Comparison of ENCODE assay signal across 27 cellular contexts in the genomic region with DNA sequence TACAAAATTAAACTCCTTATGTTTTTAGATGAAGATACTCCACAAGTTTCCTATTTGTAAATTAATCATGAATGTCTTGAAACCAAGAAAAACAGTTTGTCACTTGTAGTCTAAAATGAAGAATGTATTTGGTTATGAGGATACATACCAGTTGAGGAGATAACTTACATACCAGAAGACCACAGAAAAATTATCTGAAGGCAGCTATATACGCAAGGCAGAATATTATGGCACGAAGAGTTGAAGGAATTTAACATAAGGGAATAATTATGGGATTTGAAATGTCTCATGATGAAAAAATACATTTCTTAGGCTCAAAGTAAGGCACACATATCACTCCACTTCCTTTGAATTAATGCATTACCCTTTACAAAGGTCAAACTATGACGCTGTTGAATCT.
DNase-seq lines count a peak whose midpoint lies in the region; ATAC-seq and TF ChIP-seq lines count a peak whose summit lies in the region.
"Had no signal": no experiment of that assay in that cellular context is flagged by ENCODE, and none has a peak within 500 bp of the region (broad histone marks: within the 10 kb centered on the region; RNA-seq: fewer than 3 reads in every experiment).

No MANE protein-coding gene starts in this region.

- DNase-seq in AG20443 (ENCODE audit: low spot score), result peak; percentile 28
- peak; percentile 54 for DNase-seq in LHCN-M2 (ENCODE audit: low read depth)
- peak; percentile 61 to 75 for DNase-seq in cardiac fibroblast (ENCODE audit: low read depth in 2 of 2)
- peak; percentile 72 for DNase-seq in iris pigment epithelial cell (ENCODE audit: low read depth)
- DNase-seq in activated CD4-positive, CD25-positive, alpha-beta regulatory T cell treated with anti-CD3 and anti-CD28 coated beads, Interleukin-2, amount 50 U/mL, for 72 hours, result no peak
- DNase-seq: activated CD4-positive, alpha-beta memory T cell treated with anti-CD3 and anti-CD28 coated beads, Interleukin-2, amount 10 ng/mL, durations not matched to agents 7 days and 5 days; activated CD8-positive, alpha-beta memory T cell treated with anti-CD3 and anti-CD28 coated beads, Interleukin-2, amount 50 U/mL, for 48 hours; activated naive CD4-positive, alpha-beta T cell treated with anti-CD3 and anti-CD28 coated beads, Interleukin-2, amount 10 ng/mL, durations not matched to agents 7 days and 5 days; caudate nucleus; dermis blood vessel endothelial cell; DMS 273 treated with DMSO at 0.1 percent for 48 hours; GF-D8; left ventricle myocardium superior; naive B cell; NCI-H1092; NCI-H187 treated with DMSO at 0.1 percent for 48 hours; NCI-H526; sigmoid colon; stimulated activated CD4-positive, alpha-beta T cell treated with anti-CD3 and anti-CD28 coated beads, Interleukin-15, amount 100 ng/mL, for 24 hours; stimulated activated naive B cell treated with anti-CD40 and anti-IgM and Interleukin-4, amounts not matched to agents 10 μg/mL and 1 μg/mL and 100 μg/mL, for 72 hours; T-cell had no signal

- no peak overlapping the region for H3K4me3 ChIP-seq in cardiac fibroblast (replicated peaks in 1 of 2; ENCODE audit: low read depth in 2 of 2, low read length in 2 of 2)
- H3K4me3 ChIP-seq: esophagus muscularis mucosa, prostate gland, sigmoid colon had no signal

- ATAC-seq in HG03095 (IDR thresholded peaks at IDR 0.05; ENCODE audit: unreplicated experiment) (no peak), GM21423 (IDR thresholded peaks at IDR 0.05; ENCODE audit: unreplicated experiment) (no peak), GM21737 (IDR thresholded peaks at IDR 0.05; ENCODE audit: unreplicated experiment) (no peak)
- ATAC-seq: left ventricle myocardium superior; Panc1; stimulated activated naive B cell treated with anti-CD40 and anti-IgM and Interleukin-4, amounts not matched to agents 10 μg/mL and 1 μg/mL and 100 μg/mL, for 72 hours; T-cell had no signal

- TF ChIP-seq CTCF in cardiac fibroblast (IDR thresholded peaks at IDR 0.05; ENCODE audit: low read depth, low read length), result no peak
